1 cellular context compared by ENCODE assay signal in genomic region chr3:151178208-151178845, GRCh38.
TF ChIP-seq lines count a peak whose summit lies in the region.

No MANE protein-coding gene starts in this region.

TF ChIP-seq in HepG2, 621 proteins besides CTCF, POLR2A, EP300 and RAD21 (continued from another document and continues in another):
- TF ChIP-seq ZNF260 (CRISPR knock-in tag; IDR thresholded peaks at IDR 0.05; ENCODE audit: borderline replicate concordance, low read depth) (no peak), YEATS4 (CRISPR knock-in tag; IDR thresholded peaks at IDR 0.05; ENCODE audit: borderline replicate concordance) (no peak), ATM (IDR thresholded peaks at IDR 0.05; ENCODE audit: borderline replicate concordance) (no peak), TSC22D2 (CRISPR knock-in tag; IDR thresholded peaks at IDR 0.05; ENCODE audit: borderline replicate concordance) (no peak), ZNF724P (CRISPR knock-in tag; IDR thresholded peaks at IDR 0.05; ENCODE audit: borderline replicate concordance) (no peak), ERF (CRISPR knock-in tag; IDR thresholded peaks at IDR 0.05) (peak; percentile 50; the same call in 1 of the 2 replicates), PITX1 (CRISPR knock-in tag; IDR thresholded peaks at IDR 0.05) (peak; percentile 70), REXO4 (CRISPR knock-in tag; IDR thresholded peaks at IDR 0.05; ENCODE audit: borderline replicate concordance) (no peak), ZNF792 (CRISPR knock-in tag; IDR thresholded peaks at IDR 0.05) (peak; percentile 73; the same call in 1 of the 2 replicates), AGO1 (IDR thresholded peaks at IDR 0.05; ENCODE audit: low read depth, low read length, poor library complexity, severe bottlenecking) (no peak), STAG1 (CRISPR knock-in tag; IDR thresholded peaks at IDR 0.05) (0 out of 2 replicates have a peak, but pooled peaks have one; percentile 8), CREB1 (IDR thresholded peaks at IDR 0.05) (no peak), CREB1 (CRISPR knock-in tag; IDR thresholded peaks at IDR 0.05) (peak; percentile 60), ZNF33A (CRISPR knock-in tag; IDR thresholded peaks at IDR 0.05; ENCODE audit: borderline replicate concordance) (no peak), TGIF2 (CRISPR knock-in tag; IDR thresholded peaks at IDR 0.05) (no peak), ATF5 (CRISPR knock-in tag; IDR thresholded peaks at IDR 0.05; ENCODE audit: low read depth) (no peak), GLMP (CRISPR knock-in tag; IDR thresholded peaks at IDR 0.05; ENCODE audit: borderline replicate concordance) (no peak), ZNF431 (CRISPR knock-in tag; IDR thresholded peaks at IDR 0.05; ENCODE audit: borderline replicate concordance, low read depth) (0 out of 2 replicates have a peak, but pooled peaks have one; percentile 51), RBFOX2 (IDR thresholded peaks at IDR 0.05; ENCODE audit: low read depth, low read length) (no peak), ZNF460 (CRISPR knock-in tag; IDR thresholded peaks at IDR 0.05; ENCODE audit: borderline replicate concordance) (no peak), ZBTB38 (CRISPR knock-in tag; IDR thresholded peaks at IDR 0.05) (no peak), ZNF251 (CRISPR knock-in tag; IDR thresholded peaks at IDR 0.05) (no peak), FOSL1 (CRISPR knock-in tag; IDR thresholded peaks at IDR 0.05; ENCODE audit: borderline replicate concordance) (no peak), KAT7 (CRISPR knock-in tag; IDR thresholded peaks at IDR 0.05; ENCODE audit: borderline replicate concordance) (no peak), ZNF660 (CRISPR knock-in tag; IDR thresholded peaks at IDR 0.05; ENCODE audit: borderline replicate concordance, low read depth) (no peak), ZNF878 (CRISPR knock-in tag; IDR thresholded peaks at IDR 0.05) (peak; percentile 50; the same call in 1 of the 2 replicates), FOSL2 (CRISPR knock-in tag; IDR thresholded peaks at IDR 0.05) (peak; percentile 59), ISL2 (CRISPR knock-in tag; IDR thresholded peaks at IDR 0.05) (peak; percentile 65; the same call in 1 of the 2 replicates), ZNF354B (CRISPR knock-in tag; IDR thresholded peaks at IDR 0.05) (no peak), GMEB2 (CRISPR knock-in tag; IDR thresholded peaks at IDR 0.05; ENCODE audit: low read depth) (no peak), ZBTB7B (CRISPR knock-in tag; IDR thresholded peaks at IDR 0.05) (0 out of 2 replicates have a peak, but pooled peaks have one; percentile 46), KMT2A (CRISPR knock-in tag; IDR thresholded peaks at IDR 0.05) (no peak), ZNF256 (CRISPR knock-in tag; conservative IDR thresholded peaks at IDR 0.05) (no peak), TCF7 (IDR thresholded peaks at IDR 0.05; ENCODE audit: low read depth) (peak; percentile 51), ATF4 (CRISPR knock-in tag; IDR thresholded peaks at IDR 0.05) (no peak), STAT5B (CRISPR knock-in tag; IDR thresholded peaks at IDR 0.05) (no peak), TARDBP (CRISPR knock-in tag; IDR thresholded peaks at IDR 0.05) (peak; percentile 56; the same call in 1 of the 2 replicates), TEAD2 (CRISPR knock-in tag; IDR thresholded peaks at IDR 0.05) (no peak), CCDC6 (CRISPR knock-in tag; IDR thresholded peaks at IDR 0.05) (peak; percentile 37; the same call in 1 of the 2 replicates), ZNF432 (CRISPR knock-in tag; IDR thresholded peaks at IDR 0.05; ENCODE audit: borderline replicate concordance) (no peak), ZSCAN25 (CRISPR knock-in tag; IDR thresholded peaks at IDR 0.05) (no peak), GTF3A (CRISPR knock-in tag; conservative IDR thresholded peaks at IDR 0.05) (no peak), KAT2B (IDR thresholded peaks at IDR 0.05; ENCODE audit: borderline replicate concordance, low read depth, low read length) (no peak), KAT8 (CRISPR knock-in tag; IDR thresholded peaks at IDR 0.05) (0 out of 2 replicates have a peak, but pooled peaks have one; percentile 44), NR3C1 (CRISPR knock-in tag; IDR thresholded peaks at IDR 0.05) (no peak), POLR2G (IDR thresholded peaks at IDR 0.05; ENCODE audit: low read depth, low read length) (no peak), ZBTB20 (CRISPR knock-in tag; IDR thresholded peaks at IDR 0.05; ENCODE audit: borderline replicate concordance, low read depth) (peak; percentile 78), ETV6 (CRISPR knock-in tag; conservative IDR thresholded peaks at IDR 0.05) (no peak)
- TF ChIP-seq, protein P1, sequence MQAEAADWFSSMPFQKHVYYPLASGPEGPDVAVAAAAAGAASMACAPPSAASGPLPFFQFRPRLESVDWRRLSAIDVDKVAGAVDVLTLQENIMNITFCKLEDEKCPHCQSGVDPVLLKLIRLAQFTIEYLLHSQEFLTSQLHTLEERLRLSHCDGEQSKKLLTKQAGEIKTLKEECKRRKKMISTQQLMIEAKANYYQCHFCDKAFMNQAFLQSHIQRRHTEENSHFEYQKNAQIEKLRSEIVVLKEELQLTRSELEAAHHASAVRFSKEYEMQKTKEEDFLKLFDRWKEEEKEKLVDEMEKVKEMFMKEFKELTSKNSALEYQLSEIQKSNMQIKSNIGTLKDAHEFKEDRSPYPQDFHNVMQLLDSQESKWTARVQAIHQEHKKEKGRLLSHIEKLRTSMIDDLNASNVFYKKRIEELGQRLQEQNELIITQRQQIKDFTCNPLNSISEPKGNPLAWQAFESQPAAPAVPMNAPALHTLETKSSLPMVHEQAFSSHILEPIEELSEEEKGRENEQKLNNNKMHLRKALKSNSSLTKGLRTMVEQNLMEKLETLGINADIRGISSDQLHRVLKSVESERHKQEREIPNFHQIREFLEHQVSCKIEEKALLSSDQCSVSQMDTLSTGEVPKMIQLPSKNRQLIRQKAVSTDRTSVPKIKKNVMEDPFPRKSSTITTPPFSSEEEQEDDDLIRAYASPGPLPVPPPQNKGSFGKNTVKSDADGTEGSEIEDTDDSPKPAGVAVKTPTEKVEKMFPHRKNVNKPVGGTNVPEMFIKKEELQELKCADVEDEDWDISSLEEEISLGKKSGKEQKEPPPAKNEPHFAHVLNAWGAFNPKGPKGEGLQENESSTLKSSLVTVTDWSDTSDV (CRISPR knock-in tag; IDR thresholded peaks at IDR 0.05), result no peak
- TF ChIP-seq, protein P2, sequence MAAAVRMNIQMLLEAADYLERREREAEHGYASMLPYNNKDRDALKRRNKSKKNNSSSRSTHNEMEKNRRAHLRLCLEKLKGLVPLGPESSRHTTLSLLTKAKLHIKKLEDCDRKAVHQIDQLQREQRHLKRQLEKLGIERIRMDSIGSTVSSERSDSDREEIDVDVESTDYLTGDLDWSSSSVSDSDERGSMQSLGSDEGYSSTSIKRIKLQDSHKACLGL (CRISPR knock-in tag; IDR thresholded peaks at IDR 0.05), result no peak
- TF ChIP-seq, protein P3, sequence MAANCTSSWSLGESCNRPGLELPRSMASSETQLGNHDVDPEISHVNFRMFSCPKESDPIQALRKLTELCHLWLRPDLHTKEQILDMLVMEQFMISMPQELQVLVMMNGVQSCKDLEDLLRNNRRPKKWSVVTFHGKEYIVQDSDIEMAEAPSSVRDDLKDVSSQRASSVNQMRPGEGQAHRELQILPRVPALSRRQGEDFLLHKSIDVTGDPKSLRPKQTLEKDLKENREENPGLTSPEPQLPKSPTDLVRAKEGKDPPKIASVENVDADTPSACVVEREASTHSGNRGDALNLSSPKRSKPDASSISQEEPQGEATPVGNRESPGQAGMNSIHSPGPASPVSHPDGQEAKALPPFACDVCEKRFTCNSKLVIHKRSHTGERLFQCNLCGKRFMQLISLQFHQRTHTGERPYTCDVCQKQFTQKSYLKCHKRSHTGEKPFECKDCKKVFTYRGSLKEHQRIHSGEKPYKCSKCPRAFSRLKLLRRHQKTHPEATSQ (CRISPR knock-in tag; IDR thresholded peaks at IDR 0.05; ENCODE audit: borderline replicate concordance), result no peak
- TF ChIP-seq, protein P4, sequence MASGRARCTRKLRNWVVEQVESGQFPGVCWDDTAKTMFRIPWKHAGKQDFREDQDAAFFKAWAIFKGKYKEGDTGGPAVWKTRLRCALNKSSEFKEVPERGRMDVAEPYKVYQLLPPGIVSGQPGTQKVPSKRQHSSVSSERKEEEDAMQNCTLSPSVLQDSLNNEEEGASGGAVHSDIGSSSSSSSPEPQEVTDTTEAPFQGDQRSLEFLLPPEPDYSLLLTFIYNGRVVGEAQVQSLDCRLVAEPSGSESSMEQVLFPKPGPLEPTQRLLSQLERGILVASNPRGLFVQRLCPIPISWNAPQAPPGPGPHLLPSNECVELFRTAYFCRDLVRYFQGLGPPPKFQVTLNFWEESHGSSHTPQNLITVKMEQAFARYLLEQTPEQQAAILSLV (CRISPR knock-in tag; IDR thresholded peaks at IDR 0.05; ENCODE audit: borderline replicate concordance), result no peak
- TF ChIP-seq, protein P5, sequence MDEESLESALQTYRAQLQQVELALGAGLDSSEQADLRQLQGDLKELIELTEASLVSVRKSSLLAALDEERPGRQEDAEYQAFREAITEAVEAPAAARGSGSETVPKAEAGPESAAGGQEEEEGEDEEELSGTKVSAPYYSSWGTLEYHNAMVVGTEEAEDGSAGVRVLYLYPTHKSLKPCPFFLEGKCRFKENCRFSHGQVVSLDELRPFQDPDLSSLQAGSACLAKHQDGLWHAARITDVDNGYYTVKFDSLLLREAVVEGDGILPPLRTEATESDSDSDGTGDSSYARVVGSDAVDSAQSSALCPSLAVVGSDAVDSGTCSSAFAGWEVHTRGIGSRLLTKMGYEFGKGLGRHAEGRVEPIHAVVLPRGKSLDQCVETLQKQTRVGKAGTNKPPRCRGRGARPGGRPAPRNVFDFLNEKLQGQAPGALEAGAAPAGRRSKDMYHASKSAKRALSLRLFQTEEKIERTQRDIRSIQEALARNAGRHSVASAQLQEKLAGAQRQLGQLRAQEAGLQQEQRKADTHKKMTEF (CRISPR knock-in tag; IDR thresholded peaks at IDR 0.05), result peak; percentile 58; the same call in 1 of the 2 replicates
- TF ChIP-seq, protein P6, sequence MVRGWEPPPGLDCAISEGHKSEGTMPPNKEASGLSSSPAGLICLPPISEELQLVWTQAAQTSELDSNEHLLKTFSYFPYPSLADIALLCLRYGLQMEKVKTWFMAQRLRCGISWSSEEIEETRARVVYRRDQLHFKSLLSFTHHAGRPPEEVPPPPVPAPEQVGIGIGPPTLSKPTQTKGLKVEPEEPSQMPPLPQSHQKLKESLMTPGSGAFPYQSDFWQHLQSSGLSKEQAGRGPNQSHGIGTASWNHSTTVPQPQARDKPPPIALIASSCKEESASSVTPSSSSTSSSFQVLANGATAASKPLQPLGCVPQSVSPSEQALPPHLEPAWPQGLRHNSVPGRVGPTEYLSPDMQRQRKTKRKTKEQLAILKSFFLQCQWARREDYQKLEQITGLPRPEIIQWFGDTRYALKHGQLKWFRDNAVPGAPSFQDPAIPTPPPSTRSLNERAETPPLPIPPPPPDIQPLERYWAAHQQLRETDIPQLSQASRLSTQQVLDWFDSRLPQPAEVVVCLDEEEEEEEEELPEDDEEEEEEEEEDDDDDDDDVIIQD (CRISPR knock-in tag; IDR thresholded peaks at IDR 0.05; ENCODE audit: low read depth), result peak; percentile 67; the same call in 1 of the 2 replicates
- TF ChIP-seq, protein P7, sequence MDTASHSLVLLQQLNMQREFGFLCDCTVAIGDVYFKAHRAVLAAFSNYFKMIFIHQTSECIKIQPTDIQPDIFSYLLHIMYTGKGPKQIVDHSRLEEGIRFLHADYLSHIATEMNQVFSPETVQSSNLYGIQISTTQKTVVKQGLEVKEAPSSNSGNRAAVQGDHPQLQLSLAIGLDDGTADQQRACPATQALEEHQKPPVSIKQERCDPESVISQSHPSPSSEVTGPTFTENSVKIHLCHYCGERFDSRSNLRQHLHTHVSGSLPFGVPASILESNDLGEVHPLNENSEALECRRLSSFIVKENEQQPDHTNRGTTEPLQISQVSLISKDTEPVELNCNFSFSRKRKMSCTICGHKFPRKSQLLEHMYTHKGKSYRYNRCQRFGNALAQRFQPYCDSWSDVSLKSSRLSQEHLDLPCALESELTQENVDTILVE (CRISPR knock-in tag; IDR thresholded peaks at IDR 0.05), result no peak
- TF ChIP-seq, protein P8, sequence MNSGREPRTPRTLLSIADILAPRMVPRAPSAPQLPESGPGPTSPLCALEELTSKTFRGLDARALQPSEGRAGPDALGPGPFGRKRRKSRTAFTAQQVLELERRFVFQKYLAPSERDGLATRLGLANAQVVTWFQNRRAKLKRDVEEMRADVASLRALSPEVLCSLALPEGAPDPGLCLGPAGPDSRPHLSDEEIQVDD (CRISPR knock-in tag; IDR thresholded peaks at IDR 0.05; ENCODE audit: borderline replicate concordance), result no peak
